Comparison of ENCODE assay signal across 18 cellular contexts in the genomic region with DNA sequence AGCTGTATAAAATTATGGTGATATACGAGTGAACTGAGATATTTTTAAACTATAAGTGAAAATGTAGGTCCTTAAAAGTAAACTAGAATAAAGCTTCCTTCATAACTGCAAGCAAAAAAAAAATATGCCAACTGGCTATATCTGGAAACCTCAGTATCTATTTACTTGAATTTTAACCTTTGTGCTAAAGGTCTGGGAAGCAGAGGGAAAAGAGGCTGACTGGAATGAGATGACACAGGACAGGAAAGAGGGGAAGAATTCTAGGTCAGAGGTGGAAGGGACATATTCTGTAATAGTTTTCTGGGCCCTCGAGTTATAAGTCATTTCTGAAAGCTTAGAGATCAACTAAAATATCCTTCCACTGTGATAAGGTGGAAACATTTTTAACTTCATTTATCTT. TPM values are rescaled to one million over a fixed set of nuclear protein-coding genes. Genes with fewer than 3 reads are reported as not detected.
A peak's percentile ranks its signal among the peaks of the same experiment; 100 is the strongest.
DNase-seq lines count a peak whose midpoint lies in the region; ATAC-seq and TF ChIP-seq lines count a peak whose summit lies in the region.
"Had no signal": no experiment of that assay in that cellular context is flagged by ENCODE, and none has a peak within 500 bp of the region (broad histone marks: within the 10 kb centered on the region; RNA-seq: fewer than 3 reads in every experiment).

No MANE protein-coding gene starts in this region.

- TF ChIP-seq POLR2A in tibial nerve (IDR thresholded peaks at IDR 0.05) (no peak), gastrocnemius medialis (IDR thresholded peaks at IDR 0.05) (no peak)

- H3K9me3 ChIP-seq in adipocyte (ENCODE audit: control insufficient read depth, low read length), result no peaks in the 10 kb centered on the region
- H3K9me3 ChIP-seq in hepatocyte (ENCODE audit: low read depth), result no peaks in the 10 kb centered on the region
- no peaks in the 10 kb centered on the region for H3K9me3 ChIP-seq in tibial nerve
- no peaks in the 10 kb centered on the region for H3K9me3 ChIP-seq in gastrocnemius medialis
- H3K9me3 ChIP-seq: A549, Peyer's patch had no signal

- TF ChIP-seq CTCF in hepatocyte (IDR thresholded peaks at IDR 0.05; ENCODE audit: poor library complexity), result no peak
- no peak for TF ChIP-seq CTCF in nephron (IDR thresholded peaks at IDR 0.05; ENCODE audit: unreplicated experiment in 3 of 3)
- no peak for TF ChIP-seq CTCF in tibial nerve (IDR thresholded peaks at IDR 0.05)
- no peak for TF ChIP-seq CTCF in gastrocnemius medialis (IDR thresholded peaks at IDR 0.05 in 4 of 5, conservative IDR thresholded peaks at IDR 0.05 in 1 of 5)

- no peaks in the 10 kb centered on the region for H3K9me2 ChIP-seq in hepatocyte (replicated peaks; ENCODE audit: insufficient read depth)

- H2AFZ ChIP-seq in hepatocyte, result no peak overlapping the region
- H2AFZ ChIP-seq: GM23338 had no signal

- H3K27me3 Mint-ChIP-seq in nephron (ENCODE audit: low read depth), result no peaks in the 10 kb centered on the region
- H3K27me3 Mint-ChIP-seq in stimulated activated naive B cell treated with anti-CD40 and anti-IgM and Interleukin-4, amounts not matched to agents 10 μg/mL and 1 μg/mL and 100 μg/mL, for 72 hours, result no peaks in the 10 kb centered on the region

- peak overlapping the region; percentile 11 for H3K4me2 ChIP-seq in hepatocyte
- H3K4me2 ChIP-seq: A549, GM23338 had no signal

- H3K4me3 ChIP-seq in adipocyte (ENCODE audit: low read length), result peak overlapping the region; percentile 59
- H3K4me3 ChIP-seq in hepatocyte, result no peak overlapping the region
- H3K4me3 ChIP-seq in tibial nerve, result no peak overlapping the region
- H3K4me3 ChIP-seq in gastrocnemius medialis, result no peak overlapping the region
- H3K4me3 ChIP-seq: A549, GM12878, GM23338, Peyer's patch had no signal

- peaks cover 8% of the 10 kb centered on the region for H3K4me1 Mint-ChIP-seq in nephron
- peaks cover 10 to 27% of the 10 kb centered on the region in 2 donors for H3K4me1 Mint-ChIP-seq in stimulated activated naive B cell treated with anti-CD40 and anti-IgM and Interleukin-4, amounts not matched to agents 10 μg/mL and 1 μg/mL and 100 μg/mL, for 72 hours
- H3K4me1 Mint-ChIP-seq: GM23338 had no signal

- H3K27me3 ChIP-seq in adipocyte (replicated peaks; ENCODE audit: control insufficient read depth, insufficient read depth, low read length) (no peaks in the 10 kb centered on the region), hepatocyte (no peaks in the 10 kb centered on the region), tibial nerve (no peaks in the 10 kb centered on the region), gastrocnemius medialis (no peaks in the 10 kb centered on the region)
- H3K27me3 ChIP-seq: Peyer's patch had no signal

- in situ Hi-C loops in gastrocnemius medialis (cut with MboI; ENCODE audit: low sequenced_read_pairs in 4 of 4), result no loop called here

- H4K20me1 ChIP-seq in hepatocyte (ENCODE audit: insufficient read depth, poor library complexity, severe bottlenecking), result no peaks in the 10 kb centered on the region

- no peak for TF ChIP-seq EP300 in tibial nerve (IDR thresholded peaks at IDR 0.05)

- no peaks in the 10 kb centered on the region for H3K36me3 Mint-ChIP-seq in nephron (ENCODE audit: low read depth)
- peaks cover 2 to 4% of the 10 kb centered on the region in 2 donors for H3K36me3 Mint-ChIP-seq in stimulated activated naive B cell treated with anti-CD40 and anti-IgM and Interleukin-4, amounts not matched to agents 10 μg/mL and 1 μg/mL and 100 μg/mL, for 72 hours

- H3K27ac ChIP-seq in hepatocyte (peak overlapping the region; percentile 71), tibial nerve (no peak overlapping the region), gastrocnemius medialis (no peak overlapping the region)
- H3K27ac ChIP-seq: A549, Peyer's patch had no signal

- no peaks in the 10 kb centered on the region for H3K9me3 Mint-ChIP-seq in nephron
- H3K9me3 Mint-ChIP-seq in stimulated activated naive B cell treated with anti-CD40 and anti-IgM and Interleukin-4, amounts not matched to agents 10 μg/mL and 1 μg/mL and 100 μg/mL, for 72 hours, result no peaks in the 10 kb centered on the region
- H3K9me3 Mint-ChIP-seq: GM23338 had no signal

- peaks cover 39% of the 10 kb centered on the region for H3K4me1 ChIP-seq in adipocyte (ENCODE audit: control insufficient read depth, insufficient read depth, low read length)
- peaks cover 18% of the 10 kb centered on the region for H3K4me1 ChIP-seq in hepatocyte (ENCODE audit: insufficient read depth)
- no peaks in the 10 kb centered on the region for H3K4me1 ChIP-seq in tibial nerve
- H3K4me1 ChIP-seq in gastrocnemius medialis, result peaks cover 21 to 28% of the 10 kb centered on the region in 2 donors
- H3K4me1 ChIP-seq: A549, Peyer's patch had no signal

- H3K9ac ChIP-seq in adipocyte (ENCODE audit: low read length), result peak overlapping the region; percentile 85

- intact Hi-C loops in gastrocnemius medialis (cut with DNase I; ENCODE audit: low total_unique reads), result no loop called here

- no peak overlapping the region for H3K4me3 Mint-ChIP-seq in nephron
- H3K4me3 Mint-ChIP-seq in stimulated activated naive B cell treated with anti-CD40 and anti-IgM and Interleukin-4, amounts not matched to agents 10 μg/mL and 1 μg/mL and 100 μg/mL, for 72 hours, result no peak overlapping the region
- H3K4me3 Mint-ChIP-seq: GM23338 had no signal

- peak overlapping the region; percentile 2 to 52 (median 26) for H3K27ac Mint-ChIP-seq in nephron
- no peak overlapping the region for H3K27ac Mint-ChIP-seq in stimulated activated naive B cell treated with anti-CD40 and anti-IgM and Interleukin-4, amounts not matched to agents 10 μg/mL and 1 μg/mL and 100 μg/mL, for 72 hours
- H3K27ac Mint-ChIP-seq: GM23338 had no signal

- WGBS in hepatocyte (ENCODE audit: low lambda C conversion rate, missing lambda C conversion rate), result 69% methylated on average over 2 of the region's 2 CpGs
- WGBS in tibial nerve, 2 donors, result 46 to 50% methylated on average over 2 of the region's 2 CpGs

- H3K79me2 ChIP-seq in hepatocyte, result peaks cover 11% of the 10 kb centered on the region

- ATAC-seq in HG02678 (IDR thresholded peaks at IDR 0.05; ENCODE audit: unreplicated experiment) (no peak), gastrocnemius medialis (no peak)
- ATAC-seq in stimulated activated naive B cell treated with anti-CD40 and anti-IgM and Interleukin-4, amounts not matched to agents 10 μg/mL and 1 μg/mL and 100 μg/mL, for 72 hours (replicated peaks), result no peak
- ATAC-seq: A549, GM12878, GM23338 had no signal

- H3K36me3 ChIP-seq in adipocyte (ENCODE audit: control insufficient read depth, insufficient read depth, low read length, severe bottlenecking), result no peaks in the 10 kb centered on the region
- no peaks in the 10 kb centered on the region for H3K36me3 ChIP-seq in hepatocyte (replicated peaks; ENCODE audit: insufficient read depth, low read depth)
- H3K36me3 ChIP-seq in tibial nerve, result no peaks in the 10 kb centered on the region
- no peaks in the 10 kb centered on the region for H3K36me3 ChIP-seq in gastrocnemius medialis
- H3K36me3 ChIP-seq: Peyer's patch had no signal

- DNase-seq in EH (ENCODE audit: low read depth) (peak; percentile 11), adipocyte (ENCODE audit: low read depth) (no peak), hepatocyte (ENCODE audit: low spot score) (peak; percentile 20), tibial nerve (ENCODE audit: low spot score in 2 of 2) (no peak), gastrocnemius medialis (no peak)
- DNase-seq in stimulated activated naive B cell treated with anti-CD40 and anti-IgM and Interleukin-4, amounts not matched to agents 10 μg/mL and 1 μg/mL and 100 μg/mL, for 72 hours, result no peak
- DNase-seq: DMS53, NCI-H1105 treated with DMSO at 0.1 percent for 48 hours, NCI-H187 treated with DMSO at 0.1 percent for 48 hours, NCI-H2171 treated with DMSO at 0.1 percent for 48 hours, NCI-H510A treated with DMSO at 0.1 percent for 48 hours, Peyer's patch, SHP77 treated with DMSO at 0.1 percent for 48 hours had no signal

RNA-seq across cellular contexts. Expression of a gene that starts 46.8 kb away (rescaled TPM):
- total RNA-seq in hepatocyte (102 and 103 TPM in 2 replicates), tibial nerve (10 to 100 TPM; 18.2 to 23.9 (median 22.2) TPM), gastrocnemius medialis (10 to 100 TPM in 1 of 4 donors, 1 to 10 TPM in 3; 5.3 to 10.3 (median 5.7) TPM)
- 75.8 and 92.8 TPM in 2 replicates for polyA plus RNA-seq in hepatocyte

Comparison
In these comparisons a context has a peak if more than half of its experiments do, and no peak if none do; other contexts are left out.
1. DNase-seq: peak in EH (single experiment) and hepatocyte (single experiment); none in adipocyte (single experiment), tibial nerve (0 of 2), stimulated activated naive B cell treated with anti-CD40 and anti-IgM and Interleukin-4, amounts not matched to agents 10 μg/mL and 1 μg/mL and 100 μg/mL, for 72 hours (single experiment) and gastrocnemius medialis (0 of 2).